ENCODE assay signal across 24 cellular contexts in the genomic region with DNA sequence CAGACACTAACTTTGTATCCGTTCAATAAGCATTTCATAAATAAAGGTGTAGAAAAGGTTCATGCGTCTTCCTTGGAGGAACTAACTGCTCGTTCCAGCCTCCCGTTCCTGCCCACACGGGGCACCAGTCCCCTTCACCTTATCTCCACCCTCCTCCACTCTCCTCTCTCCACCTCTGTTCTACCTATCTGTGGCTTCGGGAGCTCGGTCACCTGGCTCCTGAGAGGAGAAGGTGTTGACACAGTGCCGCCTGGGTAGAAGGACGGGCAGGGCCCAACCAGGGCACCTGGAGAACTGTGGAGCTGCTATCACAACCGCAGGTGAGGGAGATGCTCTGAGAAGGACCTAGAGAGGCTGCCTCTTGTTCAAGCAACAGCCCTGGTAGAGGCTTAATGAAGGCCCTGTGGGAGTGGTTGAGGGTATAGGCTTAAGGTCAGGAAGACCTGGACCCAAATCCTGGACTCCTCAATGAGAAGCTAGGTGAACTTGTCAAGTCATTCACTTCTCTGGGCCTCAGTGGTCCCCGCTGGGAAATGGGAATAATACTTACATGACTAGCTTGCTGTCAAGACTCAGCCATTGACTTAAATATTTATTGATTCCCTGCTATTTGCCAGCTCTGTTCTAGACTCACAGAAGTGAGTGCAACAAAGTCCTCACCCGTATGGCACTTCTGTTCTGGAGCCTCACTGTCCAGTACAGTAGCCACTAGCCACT. TPM values are rescaled to one million over a fixed set of nuclear protein-coding genes. Genes with fewer than 3 reads are reported as not detected.
DNase-seq lines count a peak whose midpoint lies in the region; ATAC-seq, FAIRE-seq and TF ChIP-seq lines count a peak whose summit lies in the region.
"Had no signal": no experiment of that assay in that cellular context is flagged by ENCODE, and none has a peak within 500 bp of the region (broad histone marks: within the 10 kb centered on the region; RNA-seq: fewer than 3 reads in every experiment).

No MANE protein-coding gene starts in this region.

- H3K27ac ChIP-seq in HepG2 (ENCODE audit: extremely low read length, insufficient read depth, low read length) (no peak overlapping the region), right lobe of liver (no peak overlapping the region), Panc1 (ENCODE audit: low read length) (no peak overlapping the region), thyroid gland (peak overlapping the region in 1 of 3 donors; percentile 4)
- H3K27ac ChIP-seq: BLaER1 had no signal

- no peak for TF ChIP-seq EP300 in HepG2 (IDR thresholded peaks at IDR 0.05; ENCODE audit: low read depth in 2 of 2, low read length in 2 of 2)
- TF ChIP-seq EP300 in HepG2 (CRISPR knock-in tag; IDR thresholded peaks at IDR 0.05; ENCODE audit: borderline replicate concordance): no peak

- POLR2A ChIA-PET in HepG2 (lab: Yijun Ruan, JAX) (no interaction called here), Panc1 (lab: Charles Lee) (interaction anchor here (0.7 kb wide), 1 partner anchor 63 kb away, joined by 5 read pairs; no protein-coding TSS in a partner anchor)

- TF ChIP-seq RAD21 in HepG2 (CRISPR knock-in tag; IDR thresholded peaks at IDR 0.05): no peak

- TF ChIP-seq CTCF in HepG2 (CRISPR knock-in tag; IDR thresholded peaks at IDR 0.05): no peak
- TF ChIP-seq CTCF in right lobe of liver (IDR thresholded peaks at IDR 0.05): no peak
- TF ChIP-seq CTCF in Panc1 (IDR thresholded peaks at IDR 0.05): no peak
- TF ChIP-seq CTCF in thyroid gland (IDR thresholded peaks at IDR 0.05): no peak

- WGBS in HepG2 (ENCODE audit: low lambda C conversion rate): 81% methylated on average over 11 of the region's 12 CpGs
- 61% methylated on average over 7 of the region's 12 CpGs for WGBS in right lobe of liver (ENCODE audit: insufficient coverage, low coverage, low lambda C conversion rate, missing lambda C conversion rate)
- 31 to 44% methylated on average over 12 of the region's 12 CpGs for WGBS in thyroid gland, 2 donors

- H3K27me3 ChIP-seq in HepG2 (ENCODE audit: control insufficient read depth in 1 of 2, insufficient read depth in 2 of 2, low read length in 2 of 2): no peaks in the 10 kb centered on the region
- no peaks in the 10 kb centered on the region for H3K27me3 ChIP-seq in right lobe of liver
- no peaks in the 10 kb centered on the region for H3K27me3 ChIP-seq in Panc1 (ENCODE audit: control insufficient read depth, insufficient read depth, low read length)
- no peaks in the 10 kb centered on the region for H3K27me3 ChIP-seq in thyroid gland
- H3K27me3 ChIP-seq: BLaER1, MG63 had no signal

- no peak overlapping the region for H3K4me3 ChIP-seq in HepG2 (replicated peaks in 1 of 3; ENCODE audit: insufficient read depth in 1 of 3, low read depth in 2 of 3, low read length in 3 of 3)
- no peak overlapping the region for H3K4me3 ChIP-seq in right lobe of liver
- no peak overlapping the region for H3K4me3 ChIP-seq in Panc1 (ENCODE audit: low read depth in 2 of 2, low read length in 2 of 2)
- no peak overlapping the region for H3K4me3 ChIP-seq in thyroid gland (replicated peaks in 1 of 3)
- H3K4me3 ChIP-seq: BLaER1, MG63 had no signal

- no peak for ATAC-seq in HepG2
- no peak for ATAC-seq in right lobe of liver
- ATAC-seq in Panc1: peak; percentile 42; the same call in 1 of the 2 replicates
- peak; percentile 53 for ATAC-seq in left colon
- ATAC-seq in HG03159 (IDR thresholded peaks at IDR 0.05; ENCODE audit: unreplicated experiment): no peak
- ATAC-seq in GM19023 (IDR thresholded peaks at IDR 0.05; ENCODE audit: unreplicated experiment): no peak
- no peak for ATAC-seq in Right ventricle myocardium inferior
- ATAC-seq: PC-3 had no signal

- no peaks in the 10 kb centered on the region for H4K20me1 ChIP-seq in HepG2 (ENCODE audit: insufficient read depth, low read length)
- H4K20me1 ChIP-seq: BLaER1 had no signal

- H3K9ac ChIP-seq in HepG2 (ENCODE audit: insufficient read depth, low read depth, low read length): no peak overlapping the region
- H3K9ac ChIP-seq: BLaER1 had no signal

- H3K9me3 ChIP-seq in HepG2 (ENCODE audit: low read length) (no peaks in the 10 kb centered on the region), right lobe of liver (no peaks in the 10 kb centered on the region), Panc1 (ENCODE audit: control insufficient read depth, insufficient read depth, low read depth, low read length) (no peaks in the 10 kb centered on the region), thyroid gland (no peaks in the 10 kb centered on the region)
- H3K9me3 ChIP-seq: BLaER1, MG63 had no signal

- H3K4me1 ChIP-seq in HepG2 (ENCODE audit: insufficient read depth, low read length) (no peaks in the 10 kb centered on the region), right lobe of liver (no peaks in the 10 kb centered on the region), Panc1 (ENCODE audit: control insufficient read depth, insufficient read depth, low read length) (no peaks in the 10 kb centered on the region), thyroid gland (peaks cover 0 to 11% of the 10 kb centered on the region in 2 donors)
- H3K4me1 ChIP-seq: BLaER1 had no signal

- no peaks in the 10 kb centered on the region for H3K79me2 ChIP-seq in HepG2 (ENCODE audit: insufficient read depth, low read length)

- FAIRE-seq in HepG2 (lab: Jason Lieb, UNC): no peak
- FAIRE-seq: A204.1, HTR-8/SVneo had no signal

- CTCF ChIA-PET in HepG2 (lab: Yijun Ruan, JAX; ENCODE audit: low intra/inter-chr PET ratio, low total read pairs) (no interaction called here), Panc1 (lab: Charles Lee) (interaction anchor here (0.5 kb wide), 1 partner anchor 68 kb away, joined by 6 read pairs; no protein-coding TSS in a partner anchor)

- H3K4me2 ChIP-seq in HepG2 (ENCODE audit: low read depth, low read length): no peak overlapping the region
- H3K4me2 ChIP-seq: BLaER1 had no signal

- H3K36me3 ChIP-seq in HepG2 (replicated peaks in 1 of 2; ENCODE audit: control insufficient read depth in 1 of 2, insufficient read depth in 2 of 2, low read length in 2 of 2): peaks cover 0 to 1% of the 10 kb centered on the region in 2 experiments; a peak in 1 of 5 replicates
- H3K36me3 ChIP-seq in right lobe of liver: no peaks in the 10 kb centered on the region
- H3K36me3 ChIP-seq in Panc1 (ENCODE audit: control insufficient read depth, insufficient read depth, low read length): no peaks in the 10 kb centered on the region
- no peaks in the 10 kb centered on the region for H3K36me3 ChIP-seq in thyroid gland
- H3K36me3 ChIP-seq: MG63 had no signal

- no peak for TF ChIP-seq POLR2A in HepG2 (IDR thresholded peaks at IDR 0.05; ENCODE audit: insufficient read depth in 1 of 2, low read depth in 2 of 2, low read length in 2 of 2)
- no peak for TF ChIP-seq POLR2A in right lobe of liver (IDR thresholded peaks at IDR 0.05)
- TF ChIP-seq POLR2A in thyroid gland (IDR thresholded peaks at IDR 0.05): no peak

- in situ Hi-C loops in HepG2 (cut with HindIII; ENCODE audit: extremely low pct_ligation_motif_present, low pct_unique_long_range_greater_than_20kb) (no loop called here), Panc1 (cut with HindIII; ENCODE audit: low pct_unique_long_range_greater_than_20kb, low sequenced_read_pairs) (no loop called here)

- DNase-seq in HepG2 (ENCODE audit: low spot score) (no peak), right lobe of liver (no peak), Panc1 (ENCODE audit: low read depth, low spot score) (no peak), left colon (no peak), thyroid gland (peak; percentile 40 to 45), Right ventricle myocardium inferior (ENCODE audit: missing footprints) (no peak)
- DNase-seq: CD4-positive, alpha-beta memory T cell; DMS153; H7; Kasumi-1; MG63; NCI-H1092; NCI-H1436 treated with DMSO at 0.1 percent for 48 hours; NCI-H2081; NCI-H524; NCI-H82; PC-3 had no signal

- H2AFZ ChIP-seq in HepG2 (ENCODE audit: low read length): no peak overlapping the region

- BruUV-seq in HepG2 (replicated peaks; lab: Mats Ljungman, UMichigan): no TSS peak
- BruUV-seq in Panc1 (replicated peaks; lab: Mats Ljungman, UMichigan): no TSS peak

- intact Hi-C loops in HepG2 (cut with micrococcal nuclease; ENCODE audit: unreplicated experiment) (no loop called here), right lobe of liver (cut with DNase I) (no loop called here), Panc1 (cut with micrococcal nuclease; ENCODE audit: unreplicated experiment) (no loop called here), left colon (cut with DNase I, micrococcal nuclease) (no loop called here), thyroid gland (cut with DNase I) (no loop called here), Right ventricle myocardium inferior (cut with DNase I) (no loop called here)

RNA-seq across cellular contexts. Expression of a gene that starts 9.6 kb away (rescaled TPM):
- 15.2 and 17.2 TPM in 2 replicates for total RNA-seq in HepG2 (2016; rRNA removed; fragmentation: Illumina TruSeq; extraction: Trizol)
- total RNA-seq in HepG2 (2016; cell fraction: cytosol; rRNA removed; fragmentation: Illumina TruSeq; extraction: Trizol; ENCODE audit: low read depth): 23.3 and 30.8 TPM in 2 replicates
- 14.0 and 18.0 TPM in 2 replicates for total RNA-seq in HepG2 (2016; cell fraction: insoluble cytoplasmic fraction; rRNA removed; fragmentation: Illumina TruSeq; extraction: Trizol)
- total RNA-seq in HepG2 (2016; cell fraction: membrane; rRNA removed; fragmentation: Illumina TruSeq; extraction: Trizol): 18.2 and 20.0 TPM in 2 replicates
- total RNA-seq in HepG2 (2016; cell fraction: nucleus; rRNA removed; fragmentation: Illumina TruSeq; extraction: Trizol): 19.4 and 19.5 TPM in 2 replicates
- polyA plus RNA-seq in HepG2 (2011; rRNA removed): 63.9 and 75.5 TPM in 2 replicates
- polyA plus RNA-seq in HepG2 (2011; cell fraction: cytosol; rRNA removed): 26.5 and 29.4 TPM in 2 replicates
- 412 and 513 TPM in 2 replicates for polyA plus RNA-seq in HepG2 (2011; cell fraction: nucleus; rRNA removed)
- polyA plus RNA-seq in HepG2 (2012): 65.0 and 70.4 TPM in 2 replicates
- 2.7 TPM in 2 replicates for polyA plus RNA-seq in HepG2 (2016; cell fraction: cytosol; fragmentation: Illumina TruSeq; extraction: Trizol; ENCODE audit: low read depth)
- 13.5 and 20.2 TPM in 2 replicates for polyA plus RNA-seq in HepG2 (2016; cell fraction: insoluble cytoplasmic fraction; fragmentation: Illumina TruSeq; extraction: Trizol; ENCODE audit: low read depth)
- 8.2 and 9.7 TPM in 2 replicates for polyA plus RNA-seq in HepG2 (2016; cell fraction: membrane; fragmentation: Illumina TruSeq; extraction: Trizol; ENCODE audit: low read depth)
- 94.7 and 99.9 TPM in 2 replicates for polyA plus RNA-seq in HepG2 (2016; cell fraction: nucleus; fragmentation: Illumina TruSeq; extraction: Trizol; ENCODE audit: insufficient read depth, low read depth)
- polyA minus RNA-seq in HepG2 (2011; rRNA and poly(A)+ RNA removed; ENCODE audit: low replicate concordance): 48.1 and 56.8 TPM in 2 replicates
- polyA minus RNA-seq in HepG2 (2011; cell fraction: cytosol; rRNA and poly(A)+ RNA removed): 15.6 and 21.3 TPM in 2 replicates
- 64.1 and 70.6 TPM in 2 replicates for polyA minus RNA-seq in HepG2 (2011; cell fraction: nucleus; rRNA and poly(A)+ RNA removed)
- total RNA-seq in right lobe of liver: 10 to 100 TPM; 20.3 to 42.5 (median 28.0) TPM
- 78.2 TPM for total RNA-seq in Panc1 (2021; ENCODE audit: unreplicated experiment)
- polyA plus RNA-seq in Panc1 (2012; ENCODE audit: insufficient read length): 84.8 TPM
- 100 to 1,000 TPM; 193 to 205 TPM for total RNA-seq in left colon
- total RNA-seq in thyroid gland: 10 to 100 TPM; 25.1 to 51.6 (median 31.2) TPM
- 50.7 TPM for total RNA-seq in Right ventricle myocardium inferior

RNA-seq across cellular contexts. Expression of a gene that starts 16.6 kb away (rescaled TPM):
- total RNA-seq in HepG2 (2016; rRNA removed; fragmentation: Illumina TruSeq; extraction: Trizol): 7.8 and 13.4 TPM in 2 replicates
- 1.5 and 3.3 TPM in 2 replicates for total RNA-seq in HepG2 (2016; cell fraction: cytosol; rRNA removed; fragmentation: Illumina TruSeq; extraction: Trizol; ENCODE audit: low read depth)
- 6.9 and 12.9 TPM in 2 replicates for total RNA-seq in HepG2 (2016; cell fraction: insoluble cytoplasmic fraction; rRNA removed; fragmentation: Illumina TruSeq; extraction: Trizol)
- total RNA-seq in HepG2 (2016; cell fraction: membrane; rRNA removed; fragmentation: Illumina TruSeq; extraction: Trizol): 4.0 and 5.4 TPM in 2 replicates
- total RNA-seq in HepG2 (2016; cell fraction: nucleus; rRNA removed; fragmentation: Illumina TruSeq; extraction: Trizol): 12.4 and 12.8 TPM in 2 replicates
- polyA plus RNA-seq in HepG2 (2011; rRNA removed): 29.7 and 45.8 TPM in 2 replicates
- 16.4 and 17.6 TPM in 2 replicates for polyA plus RNA-seq in HepG2 (2011; cell fraction: cytosol; rRNA removed)
- polyA plus RNA-seq in HepG2 (2011; cell fraction: nucleus; rRNA removed): 157 and 165 TPM in 2 replicates
- 22.6 and 24.2 TPM in 2 replicates for polyA plus RNA-seq in HepG2 (2012)
- polyA plus RNA-seq in HepG2 (2016; cell fraction: cytosol; fragmentation: Illumina TruSeq; extraction: Trizol; ENCODE audit: low read depth): 1.2 and 1.5 TPM in 2 replicates
- polyA plus RNA-seq in HepG2 (2016; cell fraction: insoluble cytoplasmic fraction; fragmentation: Illumina TruSeq; extraction: Trizol; ENCODE audit: low read depth): 7.8 and 12.9 TPM in 2 replicates
- polyA plus RNA-seq in HepG2 (2016; cell fraction: membrane; fragmentation: Illumina TruSeq; extraction: Trizol; ENCODE audit: low read depth): 2.9 and 4.3 TPM in 2 replicates
- polyA plus RNA-seq in HepG2 (2016; cell fraction: nucleus; fragmentation: Illumina TruSeq; extraction: Trizol; ENCODE audit: insufficient read depth, low read depth): 38.3 and 45.9 TPM in 2 replicates
- 20.6 and 62.4 TPM in 2 replicates for polyA minus RNA-seq in HepG2 (2011; rRNA and poly(A)+ RNA removed; ENCODE audit: low replicate concordance)
- polyA minus RNA-seq in HepG2 (2011; cell fraction: cytosol; rRNA and poly(A)+ RNA removed): 14.3 and 14.5 TPM in 2 replicates
- polyA minus RNA-seq in HepG2 (2011; cell fraction: nucleus; rRNA and poly(A)+ RNA removed): 23.3 and 33.3 TPM in 2 replicates
- total RNA-seq in right lobe of liver: 10 to 100 TPM in 3 of 6 experiments, 1 to 10 TPM in 3; 8.2 to 27.3 (median 10.8) TPM
- 40.2 TPM for total RNA-seq in Panc1 (2021; ENCODE audit: unreplicated experiment)
- 39.1 TPM for polyA plus RNA-seq in Panc1 (2012; ENCODE audit: insufficient read length)
- total RNA-seq in left colon: 10 to 100 TPM; 26.1 to 27.5 TPM
- total RNA-seq in thyroid gland: 10 to 100 TPM; 10.7 to 20.0 (median 16.2) TPM
- total RNA-seq in Right ventricle myocardium inferior: 12.6 TPM

RNA-seq across cellular contexts. Expression of a gene that starts 27.6 kb away (rescaled TPM):
- total RNA-seq in HepG2 (2016; rRNA removed; fragmentation: Illumina TruSeq; extraction: Trizol): 264 and 335 TPM in 2 replicates
- total RNA-seq in HepG2 (2016; cell fraction: cytosol; rRNA removed; fragmentation: Illumina TruSeq; extraction: Trizol; ENCODE audit: low read depth): 57.3 and 59.4 TPM in 2 replicates
- 269 and 361 TPM in 2 replicates for total RNA-seq in HepG2 (2016; cell fraction: insoluble cytoplasmic fraction; rRNA removed; fragmentation: Illumina TruSeq; extraction: Trizol)
- total RNA-seq in HepG2 (2016; cell fraction: membrane; rRNA removed; fragmentation: Illumina TruSeq; extraction: Trizol): 65.0 and 66.7 TPM in 2 replicates
- 82.3 and 83.2 TPM in 2 replicates for total RNA-seq in HepG2 (2016; cell fraction: nucleus; rRNA removed; fragmentation: Illumina TruSeq; extraction: Trizol)
- polyA plus RNA-seq in HepG2 (2011; rRNA removed): 277 and 298 TPM in 2 replicates
- 294 and 383 TPM in 2 replicates for polyA plus RNA-seq in HepG2 (2011; cell fraction: cytosol; rRNA removed)
- 65.4 and 72.8 TPM in 2 replicates for polyA plus RNA-seq in HepG2 (2011; cell fraction: nucleus; rRNA removed)
- polyA plus RNA-seq in HepG2 (2012): 114 and 127 TPM in 2 replicates
- 63.2 and 64.9 TPM in 2 replicates for polyA plus RNA-seq in HepG2 (2016; cell fraction: cytosol; fragmentation: Illumina TruSeq; extraction: Trizol; ENCODE audit: low read depth)
- 325 and 358 TPM in 2 replicates for polyA plus RNA-seq in HepG2 (2016; cell fraction: insoluble cytoplasmic fraction; fragmentation: Illumina TruSeq; extraction: Trizol; ENCODE audit: low read depth)
- polyA plus RNA-seq in HepG2 (2016; cell fraction: membrane; fragmentation: Illumina TruSeq; extraction: Trizol; ENCODE audit: low read depth): 57.2 and 57.4 TPM in 2 replicates
- polyA plus RNA-seq in HepG2 (2016; cell fraction: nucleus; fragmentation: Illumina TruSeq; extraction: Trizol; ENCODE audit: insufficient read depth, low read depth): 132 and 142 TPM in 2 replicates
- 315 and 412 TPM in 2 replicates for polyA minus RNA-seq in HepG2 (2011; rRNA and poly(A)+ RNA removed; ENCODE audit: low replicate concordance)
- 66.1 and 85.4 TPM in 2 replicates for polyA minus RNA-seq in HepG2 (2011; cell fraction: cytosol; rRNA and poly(A)+ RNA removed)
- 22.1 and 23.0 TPM in 2 replicates for polyA minus RNA-seq in HepG2 (2011; cell fraction: nucleus; rRNA and poly(A)+ RNA removed)
- total RNA-seq in right lobe of liver: 100 to 1,000 TPM in 2 of 6 experiments, 10 to 100 TPM in 4; 68.8 to 136 (median 75.7) TPM
- 156 TPM for total RNA-seq in Panc1 (2021; ENCODE audit: unreplicated experiment)
- polyA plus RNA-seq in Panc1 (2012; ENCODE audit: insufficient read length): 159 TPM
- 10 to 100 TPM; 79.4 to 99.6 TPM for total RNA-seq in left colon
- 100 to 1,000 TPM; 108 to 322 (median 141) TPM for total RNA-seq in thyroid gland
- 225 TPM for total RNA-seq in Right ventricle myocardium inferior

RNA-seq across cellular contexts. Expression of a gene that starts 34.8 kb away (rescaled TPM):
- total RNA-seq in HepG2 (2016; rRNA removed; fragmentation: Illumina TruSeq; extraction: Trizol) (6.0 and 12.9 TPM in 2 replicates), right lobe of liver (10 to 100 TPM; 20.6 to 97.4 (median 60.9) TPM), Panc1 (2021; ENCODE audit: unreplicated experiment) (not detected), left colon (under 1 TPM; 0.49 to 0.61 TPM), thyroid gland (not detected), Right ventricle myocardium inferior (not detected)
- 5.5 and 8.4 TPM in 2 replicates for total RNA-seq in HepG2 (2016; cell fraction: cytosol; rRNA removed; fragmentation: Illumina TruSeq; extraction: Trizol; ENCODE audit: low read depth)
- 5.7 and 10.6 TPM in 2 replicates for total RNA-seq in HepG2 (2016; cell fraction: insoluble cytoplasmic fraction; rRNA removed; fragmentation: Illumina TruSeq; extraction: Trizol)
- total RNA-seq in HepG2 (2016; cell fraction: membrane; rRNA removed; fragmentation: Illumina TruSeq; extraction: Trizol): 7.1 and 10.3 TPM in 2 replicates
- 6.3 and 8.8 TPM in 2 replicates for total RNA-seq in HepG2 (2016; cell fraction: nucleus; rRNA removed; fragmentation: Illumina TruSeq; extraction: Trizol)
- polyA plus RNA-seq in HepG2 (2011; rRNA removed): 7.5 and 14.9 TPM in 2 replicates
- polyA plus RNA-seq in HepG2 (2011; cell fraction: cytosol; rRNA removed): 14.5 and 28.0 TPM in 2 replicates
- 60.5 and 62.9 TPM in 2 replicates for polyA plus RNA-seq in HepG2 (2011; cell fraction: nucleus; rRNA removed)
- 6.0 and 8.3 TPM in 2 replicates for polyA plus RNA-seq in HepG2 (2012)
- polyA plus RNA-seq in HepG2 (2016; cell fraction: cytosol; fragmentation: Illumina TruSeq; extraction: Trizol; ENCODE audit: low read depth): 7.8 and 10.4 TPM in 2 replicates
- polyA plus RNA-seq in HepG2 (2016; cell fraction: insoluble cytoplasmic fraction; fragmentation: Illumina TruSeq; extraction: Trizol; ENCODE audit: low read depth): 5.9 and 9.4 TPM in 2 replicates
- polyA plus RNA-seq in HepG2 (2016; cell fraction: membrane; fragmentation: Illumina TruSeq; extraction: Trizol; ENCODE audit: low read depth): 6.1 and 8.5 TPM in 2 replicates
- polyA plus RNA-seq in HepG2 (2016; cell fraction: nucleus; fragmentation: Illumina TruSeq; extraction: Trizol; ENCODE audit: insufficient read depth, low read depth): 15.6 and 18.6 TPM in 2 replicates
- 7.7 TPM in 1 of 2 replicates, not detected in the other for polyA minus RNA-seq in HepG2 (2011; rRNA and poly(A)+ RNA removed; ENCODE audit: low replicate concordance)
- 12.0 and 12.4 TPM in 2 replicates for polyA minus RNA-seq in HepG2 (2011; cell fraction: cytosol; rRNA and poly(A)+ RNA removed)
- polyA minus RNA-seq in HepG2 (2011; cell fraction: nucleus; rRNA and poly(A)+ RNA removed): 3.1 and 3.6 TPM in 2 replicates
- 0.79 TPM for polyA plus RNA-seq in Panc1 (2012; ENCODE audit: insufficient read length)
- total RNA-seq: CD4-positive, alpha-beta memory T cell; H7; PC-3; SK-MEL-5 had no signal
- polyA plus RNA-seq: CD4-positive, alpha-beta memory T cell; IgD-negative memory B cell had no signal

Comparison
In these comparisons a context has a peak if more than half of its experiments do, and no peak if none do; other contexts are left out.
1. ATAC-seq: peak in Panc1 (single experiment) and left colon (single experiment); none in HepG2 (single experiment), right lobe of liver (0 of 4), HG03159 (single experiment), GM19023 (single experiment) and Right ventricle myocardium inferior (single experiment).
2. DNase-seq: peak in thyroid gland (2 of 2); none in HepG2 (single experiment), right lobe of liver (0 of 3), Panc1 (single experiment), left colon (0 of 2) and Right ventricle myocardium inferior (single experiment).